ENCODE assay signal across 16 cellular contexts in genomic region chr10:29534590-29534989, GRCh38.
DNase-seq lines count a peak whose midpoint lies in the region; ATAC-seq and TF ChIP-seq lines count a peak whose summit lies in the region.
"Had no signal": no experiment of that assay in that cellular context is flagged by ENCODE, and none has a peak within 500 bp of the region (broad histone marks: within the 10 kb centered on the region; RNA-seq: fewer than 3 reads in every experiment).

No MANE protein-coding gene starts in this region.

- peaks cover 25% of the 10 kb centered on the region for H3F3A ChIP-seq in SK-N-SH (replicated peaks; ENCODE audit: insufficient read depth)

- H3K4me2 ChIP-seq in SK-N-SH (peak overlapping the region; percentile 77; the same call in 1 of the 2 replicates), osteoblast (ENCODE audit: insufficient read depth, low read length) (peak overlapping the region; percentile 81)

- no peaks in the 10 kb centered on the region for H3K9me2 ChIP-seq in SK-N-SH

- POLR2A ChIA-PET in SK-N-SH (lab: Yijun Ruan, JAX), result no interaction called here

- H3K27me3 ChIP-seq in SK-N-SH (ENCODE audit: insufficient read depth) (no peaks in the 10 kb centered on the region), esophagus muscularis mucosa (no peaks in the 10 kb centered on the region), osteoblast (ENCODE audit: insufficient read depth, low read length) (no peaks in the 10 kb centered on the region), tibial nerve (no peaks in the 10 kb centered on the region)
- H3K27me3 ChIP-seq: thyroid gland had no signal

- TF ChIP-seq RAD21 in SK-N-SH (IDR thresholded peaks at IDR 0.05; ENCODE audit: low read length), result no peak

- H3K9me3 ChIP-seq in SK-N-SH (no peaks in the 10 kb centered on the region), esophagus muscularis mucosa (no peaks in the 10 kb centered on the region), osteoblast (ENCODE audit: low read depth, low read length) (no peaks in the 10 kb centered on the region), tibial nerve (no peaks in the 10 kb centered on the region)
- H3K9me3 ChIP-seq: mucosa of descending colon, thyroid gland had no signal

- ATAC-seq in SK-N-SH treated with all-trans-retinoic acid at 6 μM for 48 hours (no peak), HG03039 (IDR thresholded peaks at IDR 0.05; ENCODE audit: unreplicated experiment) (no peak)

- H3K36me3 ChIP-seq in SK-N-SH (replicated peaks in 1 of 2; ENCODE audit: control insufficient read depth in 1 of 2, insufficient read depth in 2 of 2, low read length in 1 of 2) (peaks cover 27 to 32% of the 10 kb centered on the region in 2 experiments), esophagus muscularis mucosa (peaks cover 16 to 61% (median 45%) of the 10 kb centered on the region in 4 donors), osteoblast (ENCODE audit: insufficient read depth, low read length) (peaks cover 4% of the 10 kb centered on the region), tibial nerve (peaks cover 0 to 4% (median 0%) of the 10 kb centered on the region in 3 donors)
- H3K36me3 ChIP-seq: thyroid gland had no signal

- H4K20me1 ChIP-seq in SK-N-SH (ENCODE audit: insufficient read depth) (peaks cover 86% of the 10 kb centered on the region), osteoblast (ENCODE audit: insufficient read depth, low read length) (no peaks in the 10 kb centered on the region)

- intact Hi-C loops in esophagus muscularis mucosa (cut with DNase I), result no loop called here

- no peak for DNase-seq in SK-N-SH
- DNase-seq in esophagus muscularis mucosa (ENCODE audit: extremely low spot score), result no peak
- DNase-seq in osteoblast (ENCODE audit: insufficient read length, low spot score, missing footprints), result no peak
- DNase-seq in tibial nerve (ENCODE audit: low spot score in 2 of 2), result no peak
- no peak for DNase-seq in NOMO-1 treated with DMSO at 0.1 percent for 48 hours (lab: John Stamatoyannopoulos, UW; ENCODE audit: unreplicated experiment)
- DNase-seq in SIG-M5 (lab: John Stamatoyannopoulos, UW), result no peak
- DNase-seq: 8988T; activated CD4-positive, alpha-beta T cell treated with anti-CD3 and anti-CD28 coated beads, Interleukin-2, amount 50 U/mL, for 4 hours; activated T-cell treated with anti-CD3 and anti-CD28 coated beads, Interleukin-2, amount 50 U/mL, for 1 hour; CD4-positive, alpha-beta T cell; mucosa of descending colon; NCI-H146 had no signal

- TF ChIP-seq CTCF in SK-N-SH (IDR thresholded peaks at IDR 0.05) (no peak), esophagus muscularis mucosa (IDR thresholded peaks at IDR 0.05) (no peak), osteoblast (IDR thresholded peaks at IDR 0.05; ENCODE audit: extremely low read depth, low read depth, low read length) (no peak), tibial nerve (IDR thresholded peaks at IDR 0.05) (no peak)

- H3K79me2 ChIP-seq in SK-N-SH (ENCODE audit: insufficient read depth) (peaks cover 23% of the 10 kb centered on the region), osteoblast (ENCODE audit: insufficient read depth, low read length) (peaks cover 18% of the 10 kb centered on the region)

- no peak for TF ChIP-seq POLR2A in esophagus muscularis mucosa (IDR thresholded peaks at IDR 0.05; ENCODE audit: low read depth)
- TF ChIP-seq POLR2A in tibial nerve (IDR thresholded peaks at IDR 0.05), result no peak

- H3K4me3 ChIP-seq in SK-N-SH (ENCODE audit: low read depth in 2 of 2, low read length in 1 of 2), result no peak overlapping the region
- no peak overlapping the region for H3K4me3 ChIP-seq in esophagus muscularis mucosa
- no peak overlapping the region for H3K4me3 ChIP-seq in osteoblast (ENCODE audit: insufficient read depth, low read length)
- no peak overlapping the region for H3K4me3 ChIP-seq in tibial nerve
- H3K4me3 ChIP-seq: mucosa of descending colon, thyroid gland had no signal

- peak overlapping the region; percentile 47 for H3K9ac ChIP-seq in SK-N-SH
- H3K9ac ChIP-seq: parathyroid adenoma had no signal

- H3K27ac ChIP-seq in SK-N-SH (ENCODE audit: low read depth in 2 of 2, low read length in 1 of 2) (peak overlapping the region; percentile 61 to 79), esophagus muscularis mucosa (replicated peaks in 1 of 4) (peak overlapping the region; percentile 71 to 78 (median 77)), osteoblast (ENCODE audit: low read depth, low read length) (peak overlapping the region; percentile 90), tibial nerve (peak overlapping the region in 3 of 4 donors; percentile 24 to 80 (median 79))

- TF ChIP-seq EP300 in SK-N-SH (IDR thresholded peaks at IDR 0.05; ENCODE audit: borderline replicate concordance in 1 of 2, low read depth in 1 of 2, low read length in 1 of 2) (no peak), esophagus muscularis mucosa (IDR thresholded peaks at IDR 0.05) (no peak), tibial nerve (IDR thresholded peaks at IDR 0.05) (no peak)

- WGBS in SK-N-SH (ENCODE audit: low lambda C conversion rate), result 94% methylated on average over 2 of the region's 2 CpGs
- WGBS in esophagus muscularis mucosa, result 52% methylated on average over 2 of the region's 2 CpGs
- 36 to 48% methylated on average over 2 of the region's 2 CpGs for WGBS in tibial nerve, 2 donors

- CTCF ChIA-PET in SK-N-SH (lab: Yijun Ruan, JAX), result interaction anchor here (0.6 to 2.8 kb wide), 8 partner anchors 11 to 191 kb away, joined by 3 to 25 read pairs (median 6); no protein-coding TSS in a partner anchor

- no peak overlapping the region for H2AFZ ChIP-seq in SK-N-SH (ENCODE audit: low read depth)
- no peak overlapping the region for H2AFZ ChIP-seq in osteoblast (ENCODE audit: low read length)

- H3K4me1 ChIP-seq in SK-N-SH (ENCODE audit: control insufficient read depth in 1 of 2, insufficient read depth in 2 of 2, low read depth in 1 of 2, low read length in 1 of 2) (peaks cover 8 to 19% of the 10 kb centered on the region in 2 experiments), esophagus muscularis mucosa (peaks cover 43 to 77% (median 76%) of the 10 kb centered on the region in 4 donors), osteoblast (ENCODE audit: insufficient read depth, low read length) (peaks cover 32% of the 10 kb centered on the region), tibial nerve (peaks cover 0 to 20% (median 12%) of the 10 kb centered on the region in 4 donors)

TF ChIP-seq in SK-N-SH, 30 proteins besides CTCF, POLR2A, EP300 and RAD21 (continues in another document):
- no peak for TF ChIP-seq FOXJ3 (CRISPR knock-in tag; IDR thresholded peaks at IDR 0.05)
- no peak for TF ChIP-seq REST (IDR thresholded peaks at IDR 0.05; ENCODE audit: low read depth, low read length)
- TF ChIP-seq RFX5 (IDR thresholded peaks at IDR 0.05; ENCODE audit: low read length), result no peak
- no peak for TF ChIP-seq NFIC (IDR thresholded peaks at IDR 0.05; ENCODE audit: borderline replicate concordance)

TF ChIP-seq in SK-N-SH treated with all-trans-retinoic acid at 6 μM for 48 hours, 23 proteins besides CTCF, POLR2A, EP300 and RAD21 (continues in another document):
- no peak for TF ChIP-seq ZNF565 (CRISPR knock-in tag; conservative IDR thresholded peaks at IDR 0.05; ENCODE audit: low read depth)
- no peak for TF ChIP-seq CSDC2 (CRISPR knock-in tag; IDR thresholded peaks at IDR 0.05)
- no peak for TF ChIP-seq ARNTL (CRISPR knock-in tag; IDR thresholded peaks at IDR 0.05; ENCODE audit: borderline replicate concordance, low read depth)
- TF ChIP-seq ZFP3 (CRISPR knock-in tag; IDR thresholded peaks at IDR 0.05), result no peak
- no peak for TF ChIP-seq ZFP30 (CRISPR knock-in tag; IDR thresholded peaks at IDR 0.05)
- no peak for TF ChIP-seq GLIS3 (CRISPR knock-in tag; IDR thresholded peaks at IDR 0.05)
- no peak for TF ChIP-seq PATZ1 (CRISPR knock-in tag; IDR thresholded peaks at IDR 0.05; ENCODE audit: borderline replicate concordance)
- TF ChIP-seq CSRNP3 (CRISPR knock-in tag; IDR thresholded peaks at IDR 0.05), result no peak
- no peak for TF ChIP-seq BACH2 (CRISPR knock-in tag; IDR thresholded peaks at IDR 0.05; ENCODE audit: borderline replicate concordance)
